ENCODE assay signal across 20 cellular contexts in the genomic region with DNA sequence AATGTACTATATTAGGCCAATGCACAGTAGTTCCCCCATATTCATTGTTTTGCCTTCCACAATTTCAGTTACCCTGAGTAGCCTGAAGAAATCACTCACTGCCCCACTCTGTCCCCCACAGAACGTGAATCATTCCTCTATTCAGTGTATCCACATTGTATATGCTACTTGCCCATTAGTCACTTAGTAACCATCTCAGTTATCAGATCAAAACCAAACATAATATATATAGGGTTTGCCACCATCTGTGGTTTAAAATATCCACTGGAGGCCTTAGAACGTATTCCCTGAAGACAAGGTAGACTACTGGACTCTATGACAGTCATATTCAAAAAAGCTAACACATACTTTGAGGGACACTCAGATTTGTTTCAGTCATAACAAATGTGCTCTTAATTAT.
DNase-seq lines count a peak whose midpoint lies in the region; ATAC-seq and TF ChIP-seq lines count a peak whose summit lies in the region.
"Had no signal": no experiment of that assay in that cellular context is flagged by ENCODE, and none has a peak within 500 bp of the region (broad histone marks: within the 10 kb centered on the region; RNA-seq: fewer than 3 reads in every experiment).

No MANE protein-coding gene starts in this region.

- peak; percentile 17 to 21 for ATAC-seq in activated CD4-positive, CD25-positive, alpha-beta regulatory T cell treated with anti-CD3 and anti-CD28 coated beads, Interleukin-2, amount 50 U/mL, for 24 hours
- no peak for ATAC-seq in GM19324 (IDR thresholded peaks at IDR 0.05; ENCODE audit: low FRiP score, unreplicated experiment)
- ATAC-seq: activated CD4-positive, alpha-beta T cell treated with anti-CD3 and anti-CD28 coated beads for 36 hours; activated T-cell treated with anti-CD3 and anti-CD28 coated beads, Interleukin-2, amount 50 U/mL, for 4 hours; left lung; T-cell had no signal

- H3K4me1 ChIP-seq in smooth muscle cell (ENCODE audit: low read depth) (peaks cover 22% of the 10 kb centered on the region), OCI-LY7 (ENCODE audit: insufficient read depth, low read length, poor library complexity, severe bottlenecking) (no peaks in the 10 kb centered on the region)
- H3K4me1 ChIP-seq: ascending aorta, left lung had no signal

- H3K36me3 ChIP-seq in smooth muscle cell (ENCODE audit: low read depth), result no peaks in the 10 kb centered on the region
- no peaks in the 10 kb centered on the region for H3K36me3 ChIP-seq in OCI-LY7 (ENCODE audit: insufficient read depth, low read length)
- H3K36me3 ChIP-seq: ascending aorta, left lung, thoracic aorta had no signal

- no TSS peak for BruUV-seq in OCI-LY7 (replicated peaks; lab: Mats Ljungman, UMichigan)

- CTCF ChIA-PET in OCI-LY7 (lab: Charles Lee; ENCODE audit: unreplicated experiment), result no interaction called here

- intact Hi-C loops in OCI-LY7 (cut with micrococcal nuclease; ENCODE audit: unreplicated experiment), result no loop called here

- H3K27ac ChIP-seq in smooth muscle cell (ENCODE audit: low read depth) (peak overlapping the region; percentile 99), OCI-LY7 (ENCODE audit: low read depth, low read length, poor library complexity, severe bottlenecking) (no peak overlapping the region)
- H3K27ac ChIP-seq: 22Rv1, ascending aorta, left lung, skin epidermis, thoracic aorta had no signal

- TF ChIP-seq CTCF in fibroblast of villous mesenchyme (IDR thresholded peaks at IDR 0.05; ENCODE audit: insufficient read depth, low read depth, low read length) (no peak), smooth muscle cell (IDR thresholded peaks at IDR 0.05; ENCODE audit: borderline replicate concordance, insufficient read depth, poor library complexity, severe bottlenecking) (no peak), OCI-LY7 (conservative IDR thresholded peaks at IDR 0.05; ENCODE audit: low read length) (no peak)

- H3K79me2 ChIP-seq in smooth muscle cell (ENCODE audit: low read depth) (no peaks in the 10 kb centered on the region), OCI-LY7 (ENCODE audit: insufficient read depth, low read depth, low read length) (no peaks in the 10 kb centered on the region)

- DNase-seq in activated CD4-positive, CD25-positive, alpha-beta regulatory T cell treated with anti-CD3 and anti-CD28 coated beads, Interleukin-2, amount 50 U/mL, for 72 hours, result no peak
- DNase-seq in amniotic epithelial cell (ENCODE audit: low read depth) (peak; percentile 60), fibroblast of villous mesenchyme (ENCODE audit: low read depth) (peak; percentile 59), smooth muscle cell (lab: John Stamatoyannopoulos, UW; ENCODE audit: unreplicated experiment) (no peak), NCI-H2081 treated with DMSO at 0.1 percent for 48 hours (lab: John Stamatoyannopoulos, UW) (no peak), OCI-LY7 (ENCODE audit: low spot score) (no peak)
- DNase-seq: activated CD4-positive, alpha-beta T cell treated with anti-CD3 and anti-CD28 coated beads for 36 hours; activated T-cell treated with anti-CD3 and anti-CD28 coated beads, Interleukin-2, amount 50 U/mL, for 4 hours; COR-L47; effector CD8-positive, alpha-beta T cell; H9; left lung; NCI-H2107; T-cell had no signal

- no peaks in the 10 kb centered on the region for H3K27me3 ChIP-seq in smooth muscle cell (ENCODE audit: low read depth)
- H3K27me3 ChIP-seq: ascending aorta, left lung had no signal

- H2AFZ ChIP-seq in smooth muscle cell (ENCODE audit: low read depth), result no peak overlapping the region
- H2AFZ ChIP-seq in OCI-LY7 (ENCODE audit: low read length), result no peak overlapping the region

- H3K4me2 ChIP-seq in smooth muscle cell, result peak overlapping the region; percentile 79
- no peak overlapping the region for H3K4me2 ChIP-seq in OCI-LY7 (ENCODE audit: low read length)

- no peaks in the 10 kb centered on the region for H3K9me2 ChIP-seq in OCI-LY7 (ENCODE audit: insufficient read depth, low read length)

- H3K4me3 ChIP-seq in fibroblast of villous mesenchyme (ENCODE audit: low read depth, low read length) (no peak overlapping the region), smooth muscle cell (no peak overlapping the region), OCI-LY7 (ENCODE audit: low read depth, low read length, poor library complexity, severe bottlenecking) (no peak overlapping the region)
- H3K4me3 ChIP-seq: ascending aorta, left lung, skin epidermis, thoracic aorta had no signal

- H3K9ac ChIP-seq in smooth muscle cell (ENCODE audit: low read depth), result peak overlapping the region; percentile 96

- H3K9me3 ChIP-seq in smooth muscle cell (replicated peaks; ENCODE audit: low read depth) (no peaks in the 10 kb centered on the region), OCI-LY7 (ENCODE audit: low read length) (no peaks in the 10 kb centered on the region)
- H3K9me3 ChIP-seq: ascending aorta, left lung, thoracic aorta had no signal

- POLR2A ChIA-PET in OCI-LY7 (lab: Charles Lee), result no interaction called here

- H3F3A ChIP-seq in smooth muscle cell (ENCODE audit: low read depth), result peaks cover 14% of the 10 kb centered on the region

- WGBS in smooth muscle cell (ENCODE audit: low lambda C conversion rate), result 19% methylated on average over 2 of the region's 2 CpGs

- H4K20me1 ChIP-seq in smooth muscle cell (ENCODE audit: low read depth), result no peaks in the 10 kb centered on the region
- no peaks in the 10 kb centered on the region for H4K20me1 ChIP-seq in OCI-LY7 (ENCODE audit: insufficient read depth, low read length)

Comparison
In these comparisons a context has a peak if more than half of its experiments do, and no peak if none do; other contexts are left out.
1. DNase-seq: peak in amniotic epithelial cell (single experiment) and fibroblast of villous mesenchyme (single experiment); none in activated CD4-positive, CD25-positive, alpha-beta regulatory T cell treated with anti-CD3 and anti-CD28 coated beads, Interleukin-2, amount 50 U/mL, for 72 hours (single experiment), smooth muscle cell (single experiment), NCI-H2081 treated with DMSO at 0.1 percent for 48 hours (single experiment) and OCI-LY7 (single experiment).